Comparison of ENCODE assay signal across 1 cellular context in the genomic region with DNA sequence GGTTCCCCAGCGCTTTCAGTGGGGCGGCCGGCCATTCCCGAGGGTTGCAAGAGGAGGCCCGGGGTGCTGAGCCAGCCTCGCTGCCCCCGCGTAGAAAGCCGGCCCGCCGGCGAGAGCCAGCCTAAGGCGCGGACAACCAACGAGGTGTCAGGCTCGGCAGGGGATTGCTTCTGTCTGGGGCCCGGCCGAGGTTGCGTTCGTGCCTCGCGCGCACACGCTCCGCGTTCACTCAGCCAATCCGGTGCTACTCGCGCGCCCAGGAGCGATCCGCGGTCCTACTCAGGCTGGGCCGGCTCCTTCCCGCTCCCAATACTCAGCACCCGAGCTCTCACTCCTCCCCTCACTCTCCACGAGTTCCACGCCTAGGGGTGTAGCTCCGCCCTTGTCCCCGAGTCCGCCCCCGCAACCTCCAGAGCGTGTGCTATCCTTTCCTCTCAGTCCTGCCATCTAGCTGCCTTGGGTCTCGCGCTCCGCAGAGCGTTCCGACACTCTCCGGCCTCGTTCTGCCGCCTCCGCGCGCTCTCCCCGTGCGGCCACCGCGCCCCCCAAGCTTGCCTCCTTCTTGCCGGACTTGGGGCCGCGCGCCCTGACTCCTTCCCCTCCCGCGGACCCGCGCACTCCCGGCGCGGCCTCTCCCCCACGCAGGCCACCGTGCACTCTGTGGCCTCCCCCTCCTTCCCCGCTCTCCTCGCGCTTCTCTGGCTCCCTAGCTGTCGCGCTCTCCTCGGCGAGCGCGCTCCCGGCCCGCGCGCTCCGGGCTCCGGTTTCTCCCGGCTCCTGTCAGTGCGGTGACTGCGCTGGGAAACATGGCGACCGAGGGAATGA.
A peak's percentile ranks its signal among the peaks of the same experiment; 100 is the strongest.
TF ChIP-seq lines count a peak whose summit lies in the region.

A gene (plus strand): TSS at position 426 of the 825 bp plus-strand sequence.

TF ChIP-seq in HepG2, 621 proteins besides CTCF, POLR2A, EP300 and RAD21 (continued from another document and continues in another):
- TF ChIP-seq, protein P1, sequence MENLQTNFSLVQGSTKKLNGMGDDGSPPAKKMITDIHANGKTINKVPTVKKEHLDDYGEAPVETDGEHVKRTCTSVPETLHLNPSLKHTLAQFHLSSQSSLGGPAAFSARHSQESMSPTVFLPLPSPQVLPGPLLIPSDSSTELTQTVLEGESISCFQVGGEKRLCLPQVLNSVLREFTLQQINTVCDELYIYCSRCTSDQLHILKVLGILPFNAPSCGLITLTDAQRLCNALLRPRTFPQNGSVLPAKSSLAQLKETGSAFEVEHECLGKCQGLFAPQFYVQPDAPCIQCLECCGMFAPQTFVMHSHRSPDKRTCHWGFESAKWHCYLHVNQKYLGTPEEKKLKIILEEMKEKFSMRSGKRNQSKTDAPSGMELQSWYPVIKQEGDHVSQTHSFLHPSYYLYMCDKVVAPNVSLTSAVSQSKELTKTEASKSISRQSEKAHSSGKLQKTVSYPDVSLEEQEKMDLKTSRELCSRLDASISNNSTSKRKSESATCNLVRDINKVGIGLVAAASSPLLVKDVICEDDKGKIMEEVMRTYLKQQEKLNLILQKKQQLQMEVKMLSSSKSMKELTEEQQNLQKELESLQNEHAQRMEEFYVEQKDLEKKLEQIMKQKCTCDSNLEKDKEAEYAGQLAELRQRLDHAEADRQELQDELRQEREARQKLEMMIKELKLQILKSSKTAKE (CRISPR knock-in tag; IDR thresholded peaks at IDR 0.05; ENCODE audit: borderline replicate concordance) = no peak; the same call in 1 of the 2 replicates
- TF ChIP-seq PHF5A (CRISPR knock-in tag; IDR thresholded peaks at IDR 0.05; ENCODE audit: low read depth, unreplicated experiment) = no peak
- TF ChIP-seq DNMT1 (CRISPR knock-in tag; IDR thresholded peaks at IDR 0.05) = peak; percentile 84; the same call in 1 of the 2 replicates
- TF ChIP-seq ZNF788 (CRISPR knock-in tag; IDR thresholded peaks at IDR 0.05; ENCODE audit: borderline replicate concordance) = peak; percentile 98
- TF ChIP-seq ZNF841 (CRISPR knock-in tag; IDR thresholded peaks at IDR 0.05; ENCODE audit: borderline replicate concordance) = peak; percentile 39; the same call in 1 of the 2 replicates
- no peak for TF ChIP-seq KLF11 (CRISPR knock-in tag; IDR thresholded peaks at IDR 0.05)
- TF ChIP-seq ZNF724P (CRISPR knock-in tag; IDR thresholded peaks at IDR 0.05; ENCODE audit: borderline replicate concordance) = peak; percentile 85; the same call in 1 of the 2 replicates
- TF ChIP-seq, protein P2, sequence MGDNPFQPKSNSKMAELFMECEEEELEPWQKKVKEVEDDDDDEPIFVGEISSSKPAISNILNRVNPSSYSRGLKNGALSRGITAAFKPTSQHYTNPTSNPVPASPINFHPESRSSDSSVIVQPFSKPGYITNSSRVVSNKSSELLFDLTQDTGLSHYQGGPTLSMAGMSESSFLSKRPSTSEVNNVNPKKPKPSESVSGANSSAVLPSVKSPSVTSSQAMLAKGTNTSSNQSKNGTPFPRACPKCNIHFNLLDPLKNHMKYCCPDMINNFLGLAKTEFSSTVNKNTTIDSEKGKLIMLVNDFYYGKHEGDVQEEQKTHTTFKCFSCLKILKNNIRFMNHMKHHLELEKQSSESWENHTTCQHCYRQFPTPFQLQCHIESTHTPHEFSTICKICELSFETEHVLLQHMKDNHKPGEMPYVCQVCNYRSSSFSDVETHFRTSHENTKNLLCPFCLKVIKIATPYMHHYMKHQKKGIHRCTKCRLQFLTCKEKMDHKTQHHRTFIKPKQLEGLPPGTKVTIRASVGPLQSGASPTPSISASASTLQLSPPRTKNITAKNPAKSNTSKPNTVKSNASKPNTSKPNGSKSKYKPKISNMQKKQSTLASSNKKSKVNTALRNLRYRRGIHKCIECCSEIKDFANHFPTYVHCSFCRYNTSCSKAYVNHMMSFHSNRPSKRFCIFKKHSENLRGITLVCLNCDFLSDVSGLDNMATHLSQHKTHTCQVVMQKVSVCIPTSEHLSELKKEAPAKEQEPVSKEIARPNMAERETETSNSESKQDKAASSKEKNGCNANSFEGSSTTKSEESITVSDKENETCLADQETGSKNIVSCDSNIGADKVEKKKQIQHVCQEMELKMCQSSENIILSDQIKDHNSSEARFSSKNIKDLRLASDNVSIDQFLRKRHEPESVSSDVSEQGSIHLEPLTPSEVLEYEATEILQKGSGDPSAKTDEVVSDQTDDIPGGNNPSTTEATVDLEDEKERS (CRISPR knock-in tag; IDR thresholded peaks at IDR 0.05) = peak; percentile 63
- no peak; the same call in 1 of the 2 replicates for TF ChIP-seq BRCA1 (CRISPR knock-in tag; IDR thresholded peaks at IDR 0.05)
- TF ChIP-seq ZNF224 (CRISPR knock-in tag; IDR thresholded peaks at IDR 0.05) = no peak
- TF ChIP-seq ZNF644 (CRISPR knock-in tag; IDR thresholded peaks at IDR 0.05; ENCODE audit: low read depth) = peak; percentile 39; the same call in 1 of the 2 replicates
- peak; percentile 9; the same call in 1 of the 2 replicates for TF ChIP-seq ELF3 (CRISPR knock-in tag; IDR thresholded peaks at IDR 0.05)
- no peak for TF ChIP-seq ZNF343 (CRISPR knock-in tag; IDR thresholded peaks at IDR 0.05)
- no peak for TF ChIP-seq PCBP1 (IDR thresholded peaks at IDR 0.05; ENCODE audit: borderline replicate concordance, low read depth, low read length)
- TF ChIP-seq CCAR2 (optimal IDR thresholded peaks at IDR 0.05; ENCODE audit: low read depth, low read length) = no peak
- peak; percentile 12; the same call in 1 of the 2 replicates for TF ChIP-seq HOXD1 (CRISPR knock-in tag; IDR thresholded peaks at IDR 0.05)
- TF ChIP-seq, protein P3, sequence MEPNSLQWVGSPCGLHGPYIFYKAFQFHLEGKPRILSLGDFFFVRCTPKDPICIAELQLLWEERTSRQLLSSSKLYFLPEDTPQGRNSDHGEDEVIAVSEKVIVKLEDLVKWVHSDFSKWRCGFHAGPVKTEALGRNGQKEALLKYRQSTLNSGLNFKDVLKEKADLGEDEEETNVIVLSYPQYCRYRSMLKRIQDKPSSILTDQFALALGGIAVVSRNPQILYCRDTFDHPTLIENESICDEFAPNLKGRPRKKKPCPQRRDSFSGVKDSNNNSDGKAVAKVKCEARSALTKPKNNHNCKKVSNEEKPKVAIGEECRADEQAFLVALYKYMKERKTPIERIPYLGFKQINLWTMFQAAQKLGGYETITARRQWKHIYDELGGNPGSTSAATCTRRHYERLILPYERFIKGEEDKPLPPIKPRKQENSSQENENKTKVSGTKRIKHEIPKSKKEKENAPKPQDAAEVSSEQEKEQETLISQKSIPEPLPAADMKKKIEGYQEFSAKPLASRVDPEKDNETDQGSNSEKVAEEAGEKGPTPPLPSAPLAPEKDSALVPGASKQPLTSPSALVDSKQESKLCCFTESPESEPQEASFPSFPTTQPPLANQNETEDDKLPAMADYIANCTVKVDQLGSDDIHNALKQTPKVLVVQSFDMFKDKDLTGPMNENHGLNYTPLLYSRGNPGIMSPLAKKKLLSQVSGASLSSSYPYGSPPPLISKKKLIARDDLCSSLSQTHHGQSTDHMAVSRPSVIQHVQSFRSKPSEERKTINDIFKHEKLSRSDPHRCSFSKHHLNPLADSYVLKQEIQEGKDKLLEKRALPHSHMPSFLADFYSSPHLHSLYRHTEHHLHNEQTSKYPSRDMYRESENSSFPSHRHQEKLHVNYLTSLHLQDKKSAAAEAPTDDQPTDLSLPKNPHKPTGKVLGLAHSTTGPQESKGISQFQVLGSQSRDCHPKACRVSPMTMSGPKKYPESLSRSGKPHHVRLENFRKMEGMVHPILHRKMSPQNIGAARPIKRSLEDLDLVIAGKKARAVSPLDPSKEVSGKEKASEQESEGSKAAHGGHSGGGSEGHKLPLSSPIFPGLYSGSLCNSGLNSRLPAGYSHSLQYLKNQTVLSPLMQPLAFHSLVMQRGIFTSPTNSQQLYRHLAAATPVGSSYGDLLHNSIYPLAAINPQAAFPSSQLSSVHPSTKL (CRISPR knock-in tag; IDR thresholded peaks at IDR 0.05) = peak; percentile 45; the same call in 1 of the 2 replicates
- TF ChIP-seq MAFF (IDR thresholded peaks at IDR 0.05; ENCODE audit: low read depth, low read length) = 0 out of 2 replicates have a peak, but pooled peaks have one; percentile 7
- no peak for TF ChIP-seq ARNT (IDR thresholded peaks at IDR 0.05)
- TF ChIP-seq ZNF546 (CRISPR knock-in tag; conservative IDR thresholded peaks at IDR 0.05) = no peak; the same call in 1 of the 2 replicates
- peak; percentile 16 for TF ChIP-seq ZNF883 (CRISPR knock-in tag; IDR thresholded peaks at IDR 0.05; ENCODE audit: not compliant biosample characterization)
- TF ChIP-seq ZNF263 (CRISPR knock-in tag; IDR thresholded peaks at IDR 0.05) = peak; percentile 89
- TF ChIP-seq ZNF30 (CRISPR knock-in tag; IDR thresholded peaks at IDR 0.05) = no peak
- TF ChIP-seq ONECUT2 (CRISPR knock-in tag; IDR thresholded peaks at IDR 0.05) = no peak
- no peak; the same call in 1 of the 2 replicates for TF ChIP-seq KLF9 (CRISPR knock-in tag; IDR thresholded peaks at IDR 0.05; ENCODE audit: low read depth)
- TF ChIP-seq ZNF550 (CRISPR knock-in tag; IDR thresholded peaks at IDR 0.05; ENCODE audit: borderline replicate concordance) = no peak
- TF ChIP-seq, protein P4, sequence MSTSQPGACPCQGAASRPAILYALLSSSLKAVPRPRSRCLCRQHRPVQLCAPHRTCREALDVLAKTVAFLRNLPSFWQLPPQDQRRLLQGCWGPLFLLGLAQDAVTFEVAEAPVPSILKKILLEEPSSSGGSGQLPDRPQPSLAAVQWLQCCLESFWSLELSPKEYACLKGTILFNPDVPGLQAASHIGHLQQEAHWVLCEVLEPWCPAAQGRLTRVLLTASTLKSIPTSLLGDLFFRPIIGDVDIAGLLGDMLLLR (CRISPR knock-in tag; IDR thresholded peaks at IDR 0.05) = 0 out of 2 replicates have a peak, but pooled peaks have one; percentile 5
- no peak for TF ChIP-seq ZNF251 (CRISPR knock-in tag; IDR thresholded peaks at IDR 0.05)
- peak; percentile 42 for TF ChIP-seq ZBTB7B (CRISPR knock-in tag; IDR thresholded peaks at IDR 0.05)
- TF ChIP-seq, protein P5, sequence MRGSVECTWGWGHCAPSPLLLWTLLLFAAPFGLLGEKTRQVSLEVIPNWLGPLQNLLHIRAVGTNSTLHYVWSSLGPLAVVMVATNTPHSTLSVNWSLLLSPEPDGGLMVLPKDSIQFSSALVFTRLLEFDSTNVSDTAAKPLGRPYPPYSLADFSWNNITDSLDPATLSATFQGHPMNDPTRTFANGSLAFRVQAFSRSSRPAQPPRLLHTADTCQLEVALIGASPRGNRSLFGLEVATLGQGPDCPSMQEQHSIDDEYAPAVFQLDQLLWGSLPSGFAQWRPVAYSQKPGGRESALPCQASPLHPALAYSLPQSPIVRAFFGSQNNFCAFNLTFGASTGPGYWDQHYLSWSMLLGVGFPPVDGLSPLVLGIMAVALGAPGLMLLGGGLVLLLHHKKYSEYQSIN (CRISPR knock-in tag; IDR thresholded peaks at IDR 0.05; ENCODE audit: borderline replicate concordance) = no peak
- TF ChIP-seq JDP2 (CRISPR knock-in tag; IDR thresholded peaks at IDR 0.05; ENCODE audit: borderline replicate concordance) = no peak; the same call in 1 of the 2 replicates
- no peak for TF ChIP-seq PAX8 (CRISPR knock-in tag; IDR thresholded peaks at IDR 0.05; ENCODE audit: borderline replicate concordance)
- TF ChIP-seq, protein P6, sequence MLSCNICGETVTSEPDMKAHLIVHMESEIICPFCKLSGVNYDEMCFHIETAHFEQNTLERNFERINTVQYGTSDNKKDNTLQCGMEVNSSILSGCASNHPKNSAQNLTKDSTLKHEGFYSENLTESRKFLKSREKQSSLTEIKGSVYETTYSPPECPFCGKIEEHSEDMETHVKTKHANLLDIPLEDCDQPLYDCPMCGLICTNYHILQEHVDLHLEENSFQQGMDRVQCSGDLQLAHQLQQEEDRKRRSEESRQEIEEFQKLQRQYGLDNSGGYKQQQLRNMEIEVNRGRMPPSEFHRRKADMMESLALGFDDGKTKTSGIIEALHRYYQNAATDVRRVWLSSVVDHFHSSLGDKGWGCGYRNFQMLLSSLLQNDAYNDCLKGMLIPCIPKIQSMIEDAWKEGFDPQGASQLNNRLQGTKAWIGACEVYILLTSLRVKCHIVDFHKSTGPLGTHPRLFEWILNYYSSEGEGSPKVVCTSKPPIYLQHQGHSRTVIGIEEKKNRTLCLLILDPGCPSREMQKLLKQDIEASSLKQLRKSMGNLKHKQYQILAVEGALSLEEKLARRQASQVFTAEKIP (CRISPR knock-in tag; IDR thresholded peaks at IDR 0.05; ENCODE audit: borderline replicate concordance) = no peak
- TF ChIP-seq SPEN (CRISPR knock-in tag; IDR thresholded peaks at IDR 0.05; ENCODE audit: low read depth) = peak; percentile 70; the same call in 1 of the 2 replicates
- TF ChIP-seq ZNF34 (CRISPR knock-in tag; IDR thresholded peaks at IDR 0.05; ENCODE audit: borderline replicate concordance) = no peak
- no peak for TF ChIP-seq CAMTA2 (CRISPR knock-in tag; IDR thresholded peaks at IDR 0.05; ENCODE audit: borderline replicate concordance)
- TF ChIP-seq SMAD9 (CRISPR knock-in tag; IDR thresholded peaks at IDR 0.05) = no peak
- no peak; the same call in 1 of the 2 replicates for TF ChIP-seq FOXJ3 (CRISPR knock-in tag; IDR thresholded peaks at IDR 0.05; ENCODE audit: borderline replicate concordance)
- TF ChIP-seq MIER3 (CRISPR knock-in tag; IDR thresholded peaks at IDR 0.05; ENCODE audit: borderline replicate concordance) = peak; percentile 74; the same call in 1 of the 2 replicates
- TF ChIP-seq, protein P7, sequence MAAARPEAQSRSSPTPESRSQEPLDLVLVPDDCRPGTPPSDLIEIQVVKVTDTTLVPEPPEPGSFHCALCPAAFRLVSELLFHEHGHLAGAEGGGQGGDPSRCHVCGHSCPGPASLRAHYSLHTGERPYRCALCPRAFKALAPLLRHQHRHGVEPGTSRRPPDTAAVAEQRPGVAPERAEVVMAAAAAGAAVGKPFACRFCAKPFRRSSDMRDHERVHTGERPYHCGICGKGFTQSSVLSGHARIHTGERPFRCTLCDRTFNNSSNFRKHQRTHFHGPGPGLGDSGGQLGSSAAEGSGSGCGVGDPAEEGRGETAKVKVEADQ (CRISPR knock-in tag; IDR thresholded peaks at IDR 0.05; ENCODE audit: borderline replicate concordance) = peak; percentile 46; the same call in 1 of the 2 replicates
- peak; percentile 87 for TF ChIP-seq KDM2A (CRISPR knock-in tag; IDR thresholded peaks at IDR 0.05; ENCODE audit: borderline replicate concordance, low read depth)
- peak; percentile 77 for TF ChIP-seq HDAC2 (CRISPR knock-in tag; IDR thresholded peaks at IDR 0.05)
- no peak for TF ChIP-seq ZSCAN25 (CRISPR knock-in tag; IDR thresholded peaks at IDR 0.05)
- TF ChIP-seq IRX3 (CRISPR knock-in tag; IDR thresholded peaks at IDR 0.05; ENCODE audit: borderline replicate concordance, low read depth) = 0 out of 2 replicates have a peak, but pooled peaks have one; percentile 63
- TF ChIP-seq CBX5 (CRISPR knock-in tag; IDR thresholded peaks at IDR 0.05; ENCODE audit: borderline replicate concordance) = peak; percentile 67
- TF ChIP-seq MZF1 (CRISPR knock-in tag; IDR thresholded peaks at IDR 0.05; ENCODE audit: borderline replicate concordance) = no peak
- peak; percentile 61 for TF ChIP-seq ZBTB20 (CRISPR knock-in tag; IDR thresholded peaks at IDR 0.05; ENCODE audit: borderline replicate concordance, low read depth)
